Comparison of ENCODE assay signal across 8 cellular contexts in genomic region chr1:68111804-68112436, GRCh38.
DNase-seq lines count a peak whose midpoint lies in the region; TF ChIP-seq lines count a peak whose summit lies in the region.

No MANE protein-coding gene starts in this region.

- H3K4me1 ChIP-seq in endodermal cell (ENCODE audit: control insufficient read depth, insufficient read depth, low read length): no peaks in the 10 kb centered on the region
- peaks cover 16% of the 10 kb centered on the region for H3K4me1 ChIP-seq in vagina

- no peaks in the 10 kb centered on the region for H3K9me3 ChIP-seq in endodermal cell (ENCODE audit: control insufficient read depth, low read length)
- H3K9me3 ChIP-seq in vagina: no peaks in the 10 kb centered on the region

- H3K4me1 Mint-ChIP-seq in endodermal cell: no peaks in the 10 kb centered on the region

- H3K27ac Mint-ChIP-seq in endodermal cell: no peak overlapping the region

- DNase-seq in AG10803 (ENCODE audit: low read depth) (peak; percentile 93), HFF-Myc (ENCODE audit: extremely low read depth, low read depth) (peak; percentile 90), OCI-M1 (lab: John Stamatoyannopoulos, UW) (peak; percentile 80), endodermal cell (peak; percentile 58), medulla oblongata (ENCODE audit: extremely low spot score) (peak; percentile 91), vagina (ENCODE audit: extremely low spot score in 2 of 2) (no peak), cortex of kidney (lab: John Stamatoyannopoulos, UW) (no peak), NOMO-1 treated with dmso at 0.1 percent for 144 hours (lab: John Stamatoyannopoulos, UW; ENCODE audit: unreplicated experiment) (no peak)

- no peak overlapping the region for H3K4me3 ChIP-seq in AG10803 (ENCODE audit: low read length)
- H3K4me3 ChIP-seq in HFF-Myc (replicated peaks; ENCODE audit: low read depth, low read length): no peak overlapping the region
- no peak overlapping the region for H3K4me3 ChIP-seq in endodermal cell (ENCODE audit: low read length)
- H3K4me3 ChIP-seq in vagina: no peak overlapping the region

- 78 to 84% methylated on average over 5 of the region's 5 CpGs for WGBS in endodermal cell (ENCODE audit: insufficient coverage in 1 of 2, insufficient read length in 1 of 2), 2 experiments

- H3K9me3 Mint-ChIP-seq in endodermal cell: peaks cover 2% of the 10 kb centered on the region

- no peak for TF ChIP-seq POLR2A in vagina (IDR thresholded peaks at IDR 0.05)

- intact Hi-C loops in vagina (cut with DNase I): loop anchor here (5.0 to 10.0 kb wide), 2 partner anchors 257 to 350 kb away; no protein-coding TSS in a partner anchor

- H3K27me3 Mint-ChIP-seq in endodermal cell (ENCODE audit: insufficient read depth): peaks cover 1% of the 10 kb centered on the region

- no peak overlapping the region for H3K27ac ChIP-seq in endodermal cell (ENCODE audit: low read depth, low read length)
- peak overlapping the region; percentile 18 for H3K27ac ChIP-seq in vagina

- no peak overlapping the region for H3K4me3 Mint-ChIP-seq in endodermal cell

- no peak overlapping the region for H3K9ac ChIP-seq in endodermal cell (ENCODE audit: extremely low read depth, low read length, poor library complexity, severe bottlenecking)

- H3K27me3 ChIP-seq in endodermal cell (ENCODE audit: control insufficient read depth, insufficient read depth, low read length, poor library complexity, severe bottlenecking): no peaks in the 10 kb centered on the region
- H3K27me3 ChIP-seq in vagina: no peaks in the 10 kb centered on the region

- H3K36me3 Mint-ChIP-seq in endodermal cell (ENCODE audit: low read depth): no peaks in the 10 kb centered on the region

- TF ChIP-seq CTCF in AG10803 (conservative IDR thresholded peaks at IDR 0.05; ENCODE audit: low read length) (peak; percentile 94), HFF-Myc (IDR thresholded peaks at IDR 0.05; ENCODE audit: low read depth, low read length, missing control alignments) (peak; percentile 61), endodermal cell (conservative IDR thresholded peaks at IDR 0.05) (peak; percentile 69), vagina (IDR thresholded peaks at IDR 0.05) (peak in 1 of 3 experiments; percentile 76)

- H3K36me3 ChIP-seq in endodermal cell (ENCODE audit: control insufficient read depth, insufficient read depth, low read length) (no peaks in the 10 kb centered on the region), vagina (no peaks in the 10 kb centered on the region)

Comparison
In these comparisons a context has a peak if more than half of its experiments do, and no peak if none do; other contexts are left out.
1. DNase-seq: peak in AG10803 (single experiment), HFF-Myc (single experiment), OCI-M1 (single experiment), endodermal cell (single experiment) and medulla oblongata (single experiment); none in vagina (0 of 2), cortex of kidney (single experiment) and NOMO-1 treated with dmso at 0.1 percent for 144 hours (single experiment).